Comparison of ENCODE assay signal across 7 cellular contexts in the genomic region with DNA sequence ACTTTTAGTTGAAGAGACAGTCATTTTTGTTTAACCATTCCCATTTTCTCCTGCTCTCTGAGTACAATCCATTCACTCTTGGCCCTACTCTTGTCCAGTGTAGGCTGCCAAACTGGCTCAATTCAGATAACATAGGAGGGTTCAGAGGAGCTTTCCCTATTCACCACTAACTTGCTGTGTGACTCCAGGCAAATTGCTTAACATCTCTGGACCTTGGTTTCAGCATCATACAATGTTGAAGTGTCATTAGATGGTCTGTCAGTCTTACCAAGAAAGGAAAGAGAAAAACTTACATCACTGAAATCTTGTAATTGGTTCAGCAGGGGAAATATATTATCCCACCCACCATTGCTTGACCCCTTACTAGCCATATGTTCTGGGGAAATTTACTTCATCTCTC.
"Had no signal": no experiment of that assay in that cellular context is flagged by ENCODE, and none has a peak within 500 bp of the region (broad histone marks: within the 10 kb centered on the region; RNA-seq: fewer than 3 reads in every experiment).

No MANE protein-coding gene starts in this region.

- H3K4me2 ChIP-seq: KMS-11 had no signal

- H3K27ac ChIP-seq: HL-60, KMS-11 had no signal

- FAIRE-seq: HepG2, HTR-8/SVneo had no signal

- H3K9ac ChIP-seq: KMS-11 had no signal

- DNase-seq: IMR-90, KBM-7, KG1 had no signal

- ATAC-seq: HepG2 had no signal
